1 cellular context compared by ENCODE assay signal in genomic region chr17:61409301-61410099, GRCh38.
TF ChIP-seq lines count a peak whose summit lies in the region.

No MANE protein-coding gene starts in this region.

TF ChIP-seq in HepG2, 621 proteins besides CTCF, POLR2A, EP300 and RAD21 (continued from another document):
- TF ChIP-seq PRDM10 (CRISPR knock-in tag; IDR thresholded peaks at IDR 0.05; ENCODE audit: low read depth), result no peak
